Comparison of ENCODE assay signal across 8 cellular contexts in the genomic region with DNA sequence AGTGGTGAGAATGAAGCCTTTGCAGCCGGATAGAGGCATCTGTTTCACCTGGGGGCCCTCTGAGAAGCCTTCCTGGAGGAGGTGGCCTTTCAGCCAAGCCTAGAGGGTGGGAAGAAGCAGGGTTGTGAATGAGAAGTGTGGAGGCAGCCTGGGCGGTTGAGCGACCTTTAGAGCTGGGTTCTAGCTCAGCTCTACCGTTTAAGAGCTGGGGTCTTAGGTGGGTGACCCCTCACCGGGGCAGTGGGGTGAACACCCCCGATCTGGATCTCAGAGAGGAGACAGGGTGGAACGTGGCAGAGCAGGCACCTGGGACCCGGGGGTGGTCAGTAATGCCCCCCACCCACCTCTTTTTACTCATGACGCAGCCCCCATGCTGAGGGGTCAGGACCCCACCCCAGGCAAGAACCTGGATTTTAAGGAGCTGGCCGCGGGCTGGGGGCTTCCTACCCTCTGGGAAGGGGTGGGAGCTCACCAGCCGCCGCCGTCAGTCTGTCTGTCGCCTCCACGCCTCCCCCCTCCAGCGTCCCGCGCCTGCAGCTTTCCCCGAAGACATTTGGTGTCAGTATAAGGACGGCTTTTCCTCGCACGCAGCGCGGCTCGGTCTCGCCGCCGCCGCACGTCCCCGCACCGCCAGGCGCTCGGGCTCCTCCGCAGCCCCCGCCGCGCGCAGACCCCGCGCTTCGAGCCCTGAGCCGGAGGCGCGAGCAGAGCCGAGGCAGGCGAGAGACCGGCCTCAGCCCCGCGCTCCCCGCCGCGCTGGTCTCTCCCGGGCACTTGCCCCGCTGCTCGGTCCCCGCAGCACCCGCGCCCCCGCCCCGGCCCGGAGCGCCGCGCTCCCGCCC. TPM values are rescaled to one million over a fixed set of nuclear protein-coding genes. Genes with fewer than 3 reads are reported as not detected.
DNase-seq lines count a peak whose midpoint lies in the region; ATAC-seq lines count a peak whose summit lies in the region.

No MANE protein-coding gene starts in this region.

- no peaks in the 10 kb centered on the region for H3K9me3 Mint-ChIP-seq in activated T-helper 1 cell treated with anti-CD3 and anti-CD28 coated beads, Interleukin-12 subunit alpha, Interleukin-12 subunit beta, Interleukin-2, Interleukin-4 antibody, amounts not matched to agents 30 ng/mL and 10 ng/mL and 1 ng/mL, durations not matched to agents 14 hours and 24 hours and 36 hours

- H3K9ac ChIP-seq in iPS-18a (ENCODE audit: low read length): no peak overlapping the region

- no peaks in the 10 kb centered on the region for H3K36me3 ChIP-seq in iPS-18a (ENCODE audit: control insufficient read depth, low read depth, low read length)
- H3K36me3 ChIP-seq in aorta (ENCODE audit: control insufficient read depth in 1 of 2, insufficient read depth in 2 of 2, low read length in 1 of 2): no peaks in the 10 kb centered on the region

- H3K9me3 ChIP-seq in iPS-18a (ENCODE audit: control insufficient read depth, low read depth, low read length) (no peaks in the 10 kb centered on the region), aorta (ENCODE audit: control insufficient read depth, low read length) (no peaks in the 10 kb centered on the region)

- intact Hi-C loops in activated T-helper 1 cell treated with anti-CD3 and anti-CD28 coated beads, Interleukin-12 subunit alpha, Interleukin-12 subunit beta, Interleukin-2, Interleukin-4 antibody, amounts not matched to agents 30 ng/mL and 10 ng/mL and 1 ng/mL, durations not matched to agents 14 hours and 24 hours and 36 hours (cut with micrococcal nuclease): loop anchor here (5.0 kb wide), 1 partner anchor 45 kb away; no protein-coding TSS in a partner anchor
- intact Hi-C loops in aorta (cut with DNase I): no loop called here

- H3K27me3 ChIP-seq in iPS-18a (ENCODE audit: control insufficient read depth, insufficient read depth, low read length) (peaks cover 65% of the 10 kb centered on the region), aorta (ENCODE audit: control insufficient read depth in 1 of 2, insufficient read depth in 2 of 2, low read length in 1 of 2) (no peaks in the 10 kb centered on the region)

- peak overlapping the region; percentile 8 for H3K4me3 Mint-ChIP-seq in activated T-helper 1 cell treated with anti-CD3 and anti-CD28 coated beads, Interleukin-12 subunit alpha, Interleukin-12 subunit beta, Interleukin-2, Interleukin-4 antibody, amounts not matched to agents 30 ng/mL and 10 ng/mL and 1 ng/mL, durations not matched to agents 14 hours and 24 hours and 36 hours

- no peak for DNase-seq in activated CD4-positive, CD25-positive, alpha-beta regulatory T cell treated with anti-CD3 and anti-CD28 coated beads, Interleukin-2, amount 50 U/mL, for 72 hours
- DNase-seq in activated T-helper 1 cell treated with anti-CD3 and anti-CD28 coated beads, Interleukin-12 subunit alpha, Interleukin-12 subunit beta, Interleukin-2, Interleukin-4 antibody, amounts not matched to agents 30 ng/mL and 10 ng/mL and 1 ng/mL, durations not matched to agents 14 hours and 24 hours and 36 hours (ENCODE audit: low spot score): no peak
- peak; percentile 26 for DNase-seq in stimulated activated CD8-positive, alpha-beta memory T cell treated with anti-CD3 and anti-CD28 coated beads, Interleukin-4, amount 100 ng/mL, for 24 hours (ENCODE audit: low read depth)
- DNase-seq in RKO (ENCODE audit: low spot score) (no peak), HuH-7 (ENCODE audit: low spot score) (no peak), aorta (no peak)

- no peaks in the 10 kb centered on the region for H3K36me3 Mint-ChIP-seq in activated T-helper 1 cell treated with anti-CD3 and anti-CD28 coated beads, Interleukin-12 subunit alpha, Interleukin-12 subunit beta, Interleukin-2, Interleukin-4 antibody, amounts not matched to agents 30 ng/mL and 10 ng/mL and 1 ng/mL, durations not matched to agents 14 hours and 24 hours and 36 hours (ENCODE audit: low read depth)

- H3K4me3 ChIP-seq in iPS-18a (ENCODE audit: low read length) (peak overlapping the region; percentile 29), aorta (ENCODE audit: low read length in 2 of 2) (peak overlapping the region in 1 of 2 donors; percentile 5)

- no peak overlapping the region for H3K27ac ChIP-seq in iPS-18a (ENCODE audit: low read length)
- no peak overlapping the region for H3K27ac ChIP-seq in aorta (ENCODE audit: low read depth in 1 of 2, low read length in 2 of 2)

- peaks cover 37% of the 10 kb centered on the region for H3K27me3 Mint-ChIP-seq in activated T-helper 1 cell treated with anti-CD3 and anti-CD28 coated beads, Interleukin-12 subunit alpha, Interleukin-12 subunit beta, Interleukin-2, Interleukin-4 antibody, amounts not matched to agents 30 ng/mL and 10 ng/mL and 1 ng/mL, durations not matched to agents 14 hours and 24 hours and 36 hours (ENCODE audit: insufficient read depth)

- H3K4me1 ChIP-seq in iPS-18a (ENCODE audit: control insufficient read depth, low read depth, low read length): no peaks in the 10 kb centered on the region
- no peaks in the 10 kb centered on the region for H3K4me1 ChIP-seq in aorta (ENCODE audit: control insufficient read depth in 1 of 2, insufficient read depth in 2 of 2, low read length in 2 of 2)

- ATAC-seq in activated CD4-positive, CD25-positive, alpha-beta regulatory T cell treated with anti-CD3 and anti-CD28 coated beads, Interleukin-2, amount 50 U/mL, for 24 hours: peak; percentile 62 to 71
- ATAC-seq in aorta (ENCODE audit: low FRiP score): no peak

- no peak overlapping the region for H3K27ac Mint-ChIP-seq in activated T-helper 1 cell treated with anti-CD3 and anti-CD28 coated beads, Interleukin-12 subunit alpha, Interleukin-12 subunit beta, Interleukin-2, Interleukin-4 antibody, amounts not matched to agents 30 ng/mL and 10 ng/mL and 1 ng/mL, durations not matched to agents 14 hours and 24 hours and 36 hours

- H3K4me1 Mint-ChIP-seq in activated T-helper 1 cell treated with anti-CD3 and anti-CD28 coated beads, Interleukin-12 subunit alpha, Interleukin-12 subunit beta, Interleukin-2, Interleukin-4 antibody, amounts not matched to agents 30 ng/mL and 10 ng/mL and 1 ng/mL, durations not matched to agents 14 hours and 24 hours and 36 hours (ENCODE audit: low read depth): no peaks in the 10 kb centered on the region

- WGBS in aorta, 2 donors: 6 to 8% methylated on average over 47 to 67 of the region's 67 CpGs

RNA-seq across cellular contexts. Expression of a gene that starts 13.4 kb away (rescaled TPM):
- total RNA-seq in activated T-helper 1 cell treated with anti-CD3 and anti-CD28 coated beads, Interleukin-12 subunit alpha, Interleukin-12 subunit beta, Interleukin-2, Interleukin-4 antibody, amounts not matched to agents 30 ng/mL and 10 ng/mL and 1 ng/mL, durations not matched to agents 14 hours and 24 hours and 36 hours: 0.02 and 0.03 TPM in 2 replicates
- total RNA-seq in aorta: under 1 TPM; 0.16 to 0.33 TPM
- polyA plus RNA-seq in aorta: not detected

RNA-seq across cellular contexts. Expression of a gene that starts 24.6 kb away (rescaled TPM):
- total RNA-seq in activated T-helper 1 cell treated with anti-CD3 and anti-CD28 coated beads, Interleukin-12 subunit alpha, Interleukin-12 subunit beta, Interleukin-2, Interleukin-4 antibody, amounts not matched to agents 30 ng/mL and 10 ng/mL and 1 ng/mL, durations not matched to agents 14 hours and 24 hours and 36 hours: 98.7 and 101 TPM in 2 replicates
- 10 to 100 TPM; 50.4 to 51.8 TPM for total RNA-seq in aorta
- 100 to 1,000 TPM; 159 to 160 TPM for polyA plus RNA-seq in aorta

RNA-seq across cellular contexts. Expression of a gene that starts 36.8 kb away (rescaled TPM):
- total RNA-seq in activated T-helper 1 cell treated with anti-CD3 and anti-CD28 coated beads, Interleukin-12 subunit alpha, Interleukin-12 subunit beta, Interleukin-2, Interleukin-4 antibody, amounts not matched to agents 30 ng/mL and 10 ng/mL and 1 ng/mL, durations not matched to agents 14 hours and 24 hours and 36 hours: 387 and 390 TPM in 2 replicates
- 100 to 1,000 TPM; 305 to 381 TPM for total RNA-seq in aorta
- polyA plus RNA-seq in aorta: 100 to 1,000 TPM; 515 to 759 TPM

RNA-seq across cellular contexts. Expression of a gene that starts 55.1 kb away (rescaled TPM):
- total RNA-seq in activated T-helper 1 cell treated with anti-CD3 and anti-CD28 coated beads, Interleukin-12 subunit alpha, Interleukin-12 subunit beta, Interleukin-2, Interleukin-4 antibody, amounts not matched to agents 30 ng/mL and 10 ng/mL and 1 ng/mL, durations not matched to agents 14 hours and 24 hours and 36 hours: 59.4 and 60.2 TPM in 2 replicates
- total RNA-seq in aorta: 10 to 100 TPM; 15.5 to 20.1 TPM
- polyA plus RNA-seq in aorta: 1 to 10 TPM; 8.0 to 8.3 TPM
